15 cellular contexts compared by ENCODE assay signal in the genomic region with DNA sequence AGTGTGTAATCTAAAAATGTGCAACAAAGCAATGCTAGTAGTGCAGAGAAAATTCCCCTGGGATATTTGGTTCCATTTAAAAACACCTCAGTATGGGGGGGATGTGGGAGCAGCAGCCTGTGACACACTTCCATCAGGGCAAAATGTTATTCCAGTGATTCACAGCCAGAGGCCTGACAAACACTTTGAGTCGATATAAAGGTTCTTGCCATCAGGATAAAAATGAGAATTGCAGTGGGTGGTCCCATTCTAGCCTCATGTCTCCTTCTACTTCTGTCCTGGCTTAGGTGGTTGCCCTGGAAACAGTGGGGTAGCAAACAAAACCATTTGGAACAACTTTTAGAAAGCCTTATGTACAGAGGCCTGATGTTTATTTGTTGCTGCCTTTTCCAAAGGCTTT.
DNase-seq lines count a peak whose midpoint lies in the region; ATAC-seq and TF ChIP-seq lines count a peak whose summit lies in the region.
"Had no signal": no experiment of that assay in that cellular context is flagged by ENCODE, and none has a peak within 500 bp of the region (broad histone marks: within the 10 kb centered on the region; RNA-seq: fewer than 3 reads in every experiment).

No MANE protein-coding gene starts in this region.

- WGBS in esophagus squamous epithelium, 2 donors: 40 to 57% methylated on average over 1 of the region's 1 CpG

- no peaks in the 10 kb centered on the region for H3K36me3 ChIP-seq in GM23338 (ENCODE audit: insufficient read depth)
- H3K36me3 ChIP-seq in esophagus squamous epithelium: no peaks in the 10 kb centered on the region
- H3K36me3 ChIP-seq: prostate gland had no signal

- H3K36me3 Mint-ChIP-seq in GM23338 (ENCODE audit: low read depth): no peaks in the 10 kb centered on the region

- H3K4me2 ChIP-seq in GM23338: no peak overlapping the region

- H3K27ac ChIP-seq in GM23338 (ENCODE audit: low read depth) (no peak overlapping the region), esophagus squamous epithelium (peak overlapping the region in 1 of 4 donors; percentile 19)
- H3K27ac ChIP-seq: prostate gland had no signal

- no peaks in the 10 kb centered on the region for H3K9me2 ChIP-seq in GM23338 (ENCODE audit: insufficient read depth)

- H3K4me3 ChIP-seq in GM23338: no peak overlapping the region
- no peak overlapping the region for H3K4me3 ChIP-seq in epithelial cell of proximal tubule (ENCODE audit: low read depth, low read length)
- no peak overlapping the region for H3K4me3 ChIP-seq in esophagus squamous epithelium
- H3K4me3 ChIP-seq: GM12878, prostate gland had no signal

- H3K4me3 Mint-ChIP-seq in GM23338: no peak overlapping the region
- H3K4me3 Mint-ChIP-seq: memory B cell; T-helper 1 cell treated with Interleukin-12 subunit alpha and Interleukin-12 subunit beta and Interleukin-4 antibody, amounts not matched to agents 30 μg/mL and 1 μg/mL, for 36 hours had no signal

- no peaks in the 10 kb centered on the region for H3K9me3 ChIP-seq in esophagus squamous epithelium
- H3K9me3 ChIP-seq: prostate gland had no signal

- no peaks in the 10 kb centered on the region for H3K79me2 ChIP-seq in GM23338 (replicated peaks; ENCODE audit: insufficient read depth)

- no peak for TF ChIP-seq CTCF in GM23338 (conservative IDR thresholded peaks at IDR 0.05; ENCODE audit: low read depth in 2 of 2)
- peak; percentile 19 for TF ChIP-seq CTCF in epithelial cell of proximal tubule (conservative IDR thresholded peaks at IDR 0.05; ENCODE audit: low read depth, low read length)
- no peak for TF ChIP-seq CTCF in esophagus squamous epithelium (IDR thresholded peaks at IDR 0.05)

- H3K27me3 ChIP-seq in GM23338 (ENCODE audit: insufficient read depth): no peaks in the 10 kb centered on the region
- H3K27me3 ChIP-seq in esophagus squamous epithelium: no peaks in the 10 kb centered on the region

- no peaks in the 10 kb centered on the region for H3K27me3 Mint-ChIP-seq in GM23338 (ENCODE audit: insufficient read depth, low read depth, poor library complexity)
- H3K27me3 Mint-ChIP-seq: memory B cell had no signal

- ATAC-seq in GM23338 (no peak), GM21619 (IDR thresholded peaks at IDR 0.05; ENCODE audit: unreplicated experiment) (no peak), GM19395 (IDR thresholded peaks at IDR 0.05; ENCODE audit: unreplicated experiment) (no peak)
- ATAC-seq: GM12878 had no signal

- H3K9me3 Mint-ChIP-seq in GM23338: no peaks in the 10 kb centered on the region; the same call in 2 of the 3 replicates
- H3K9me3 Mint-ChIP-seq: memory B cell; T-helper 1 cell treated with Interleukin-12 subunit alpha and Interleukin-12 subunit beta and Interleukin-4 antibody, amounts not matched to agents 30 μg/mL and 1 μg/mL, for 36 hours had no signal

- no peaks in the 10 kb centered on the region for H3F3A ChIP-seq in GM23338 (replicated peaks; ENCODE audit: low read depth)

- no peak overlapping the region for H3K27ac Mint-ChIP-seq in GM23338
- H3K27ac Mint-ChIP-seq: memory B cell; T-helper 1 cell treated with Interleukin-12 subunit alpha and Interleukin-12 subunit beta and Interleukin-4 antibody, amounts not matched to agents 30 μg/mL and 1 μg/mL, for 36 hours had no signal

- intact Hi-C loops in esophagus squamous epithelium (cut with DNase I): no loop called here

- H3K4me1 ChIP-seq in GM23338 (ENCODE audit: insufficient read depth) (no peaks in the 10 kb centered on the region), esophagus squamous epithelium (peaks cover 0 to 17% (median 0%) of the 10 kb centered on the region in 3 donors)
- H3K4me1 ChIP-seq: prostate gland had no signal

- TF ChIP-seq POLR2A in esophagus squamous epithelium (IDR thresholded peaks at IDR 0.05): no peak

- peak; percentile 22 for DNase-seq in GM23338 (ENCODE audit: low spot score)
- DNase-seq in RPMI7951 (ENCODE audit: low read depth): peak; percentile 71
- DNase-seq in epithelial cell of proximal tubule (ENCODE audit: low read depth): peak; percentile 63
- DNase-seq in renal cortical epithelial cell (ENCODE audit: low read depth): peak; percentile 90
- DNase-seq in activated gamma-delta T cell treated with Interleukin-2 at 50 U/mL for 16 hours: no peak
- DNase-seq in esophagus squamous epithelium (lab: John Stamatoyannopoulos, UW): no peak
- DNase-seq: activated CD4-positive, alpha-beta T cell treated with anti-CD3 and anti-CD28 coated beads, Interleukin-2, amount 50 U/mL, for 1 hour; activated effector memory CD4-positive, alpha-beta T cell treated with Interleukin-2 at 50 U/mL for 16 hours; substantia nigra had no signal

- H2AFZ ChIP-seq in GM23338: no peak overlapping the region

- H4K20me1 ChIP-seq in GM23338 (replicated peaks; ENCODE audit: insufficient read depth): no peaks in the 10 kb centered on the region

- no peaks in the 10 kb centered on the region for H3K4me1 Mint-ChIP-seq in GM23338

TF ChIP-seq in GM23338, 12 proteins besides CTCF, POLR2A, EP300 and RAD21 (continues in another document):
- TF ChIP-seq ZNF114 (CRISPR knock-in tag; IDR thresholded peaks at IDR 0.05) (no peak), CREB1 (CRISPR knock-in tag; IDR thresholded peaks at IDR 0.05; ENCODE audit: low read depth) (no peak), JUNB (IDR thresholded peaks at IDR 0.05; ENCODE audit: unreplicated experiment) (no peak), ZNF331 (CRISPR knock-in tag; IDR thresholded peaks at IDR 0.05; ENCODE audit: low read depth) (no peak), NANOG (IDR thresholded peaks at IDR 0.05; ENCODE audit: borderline replicate concordance) (no peak), EZH2phosphoT487 (IDR thresholded peaks at IDR 0.05; ENCODE audit: unreplicated experiment) (no peak)
- TF ChIP-seq, protein P1, sequence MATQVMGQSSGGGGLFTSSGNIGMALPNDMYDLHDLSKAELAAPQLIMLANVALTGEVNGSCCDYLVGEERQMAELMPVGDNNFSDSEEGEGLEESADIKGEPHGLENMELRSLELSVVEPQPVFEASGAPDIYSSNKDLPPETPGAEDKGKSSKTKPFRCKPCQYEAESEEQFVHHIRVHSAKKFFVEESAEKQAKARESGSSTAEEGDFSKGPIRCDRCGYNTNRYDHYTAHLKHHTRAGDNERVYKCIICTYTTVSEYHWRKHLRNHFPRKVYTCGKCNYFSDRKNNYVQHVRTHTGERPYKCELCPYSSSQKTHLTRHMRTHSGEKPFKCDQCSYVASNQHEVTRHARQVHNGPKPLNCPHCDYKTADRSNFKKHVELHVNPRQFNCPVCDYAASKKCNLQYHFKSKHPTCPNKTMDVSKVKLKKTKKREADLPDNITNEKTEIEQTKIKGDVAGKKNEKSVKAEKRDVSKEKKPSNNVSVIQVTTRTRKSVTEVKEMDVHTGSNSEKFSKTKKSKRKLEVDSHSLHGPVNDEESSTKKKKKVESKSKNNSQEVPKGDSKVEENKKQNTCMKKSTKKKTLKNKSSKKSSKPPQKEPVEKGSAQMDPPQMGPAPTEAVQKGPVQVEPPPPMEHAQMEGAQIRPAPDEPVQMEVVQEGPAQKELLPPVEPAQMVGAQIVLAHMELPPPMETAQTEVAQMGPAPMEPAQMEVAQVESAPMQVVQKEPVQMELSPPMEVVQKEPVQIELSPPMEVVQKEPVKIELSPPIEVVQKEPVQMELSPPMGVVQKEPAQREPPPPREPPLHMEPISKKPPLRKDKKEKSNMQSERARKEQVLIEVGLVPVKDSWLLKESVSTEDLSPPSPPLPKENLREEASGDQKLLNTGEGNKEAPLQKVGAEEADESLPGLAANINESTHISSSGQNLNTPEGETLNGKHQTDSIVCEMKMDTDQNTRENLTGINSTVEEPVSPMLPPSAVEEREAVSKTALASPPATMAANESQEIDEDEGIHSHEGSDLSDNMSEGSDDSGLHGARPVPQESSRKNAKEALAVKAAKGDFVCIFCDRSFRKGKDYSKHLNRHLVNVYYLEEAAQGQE (IDR thresholded peaks at IDR 0.05; ENCODE audit: unreplicated experiment): no peak
- TF ChIP-seq, protein P2, sequence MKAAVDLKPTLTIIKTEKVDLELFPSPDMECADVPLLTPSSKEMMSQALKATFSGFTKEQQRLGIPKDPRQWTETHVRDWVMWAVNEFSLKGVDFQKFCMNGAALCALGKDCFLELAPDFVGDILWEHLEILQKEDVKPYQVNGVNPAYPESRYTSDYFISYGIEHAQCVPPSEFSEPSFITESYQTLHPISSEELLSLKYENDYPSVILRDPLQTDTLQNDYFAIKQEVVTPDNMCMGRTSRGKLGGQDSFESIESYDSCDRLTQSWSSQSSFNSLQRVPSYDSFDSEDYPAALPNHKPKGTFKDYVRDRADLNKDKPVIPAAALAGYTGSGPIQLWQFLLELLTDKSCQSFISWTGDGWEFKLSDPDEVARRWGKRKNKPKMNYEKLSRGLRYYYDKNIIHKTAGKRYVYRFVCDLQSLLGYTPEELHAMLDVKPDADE (IDR thresholded peaks at IDR 0.05): no peak

Comparison
In these comparisons a context has a peak if more than half of its experiments do, and no peak if none do; other contexts are left out.
1. DNase-seq: peak in GM23338 (single experiment), RPMI7951 (single experiment), epithelial cell of proximal tubule (single experiment) and renal cortical epithelial cell (single experiment); none in activated gamma-delta T cell treated with Interleukin-2 at 50 U/mL for 16 hours (single experiment) and esophagus squamous epithelium (single experiment).